In the genomic region with DNA sequence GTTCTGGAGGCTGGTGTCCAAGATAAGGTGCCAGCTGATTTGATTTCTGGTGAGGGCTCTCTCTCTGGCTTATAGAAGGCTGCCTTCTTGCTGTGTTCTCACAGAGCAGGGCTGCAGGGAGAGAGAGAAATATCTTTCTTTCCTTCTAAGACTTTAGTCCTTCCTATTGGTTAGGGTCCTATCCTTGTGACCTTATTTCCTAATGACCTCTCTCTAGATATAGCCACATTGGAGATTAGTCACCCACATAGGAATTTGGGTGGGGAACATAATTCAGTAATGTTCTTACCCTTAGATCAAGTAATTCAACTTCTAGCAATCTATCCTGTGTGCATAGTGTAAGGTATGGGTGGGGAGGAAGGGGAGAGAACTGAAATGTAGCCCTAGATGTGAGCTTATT, we compare ENCODE assay signal across 17 cellular contexts. TPM values are rescaled to one million over a fixed set of nuclear protein-coding genes. Genes with fewer than 3 reads are reported as not detected.
A peak's percentile ranks its signal among the peaks of the same experiment; 100 is the strongest.
DNase-seq lines count a peak whose midpoint lies in the region; ATAC-seq and TF ChIP-seq lines count a peak whose summit lies in the region.
"Had no signal": no experiment of that assay in that cellular context is flagged by ENCODE, and none has a peak within 500 bp of the region (broad histone marks: within the 10 kb centered on the region; RNA-seq: fewer than 3 reads in every experiment).

No MANE protein-coding gene starts in this region.

- no peak overlapping the region for H3K27ac Mint-ChIP-seq in T-helper 2 cell treated with Interferon-gamma antibody and Interleukin-4, amounts not matched to agents 5 μg/mL and 100 μg/mL, for 36 hours

- peaks cover 15% of the 10 kb centered on the region for H3K27me3 Mint-ChIP-seq in T-helper 2 cell treated with Interferon-gamma antibody and Interleukin-4, amounts not matched to agents 5 μg/mL and 100 μg/mL, for 36 hours (ENCODE audit: low read depth)

- no peak overlapping the region for H3K4me3 Mint-ChIP-seq in T-helper 2 cell treated with Interferon-gamma antibody and Interleukin-4, amounts not matched to agents 5 μg/mL and 100 μg/mL, for 36 hours

- no peaks in the 10 kb centered on the region for H3K9me3 Mint-ChIP-seq in T-helper 2 cell treated with Interferon-gamma antibody and Interleukin-4, amounts not matched to agents 5 μg/mL and 100 μg/mL, for 36 hours

- TF ChIP-seq CTCF in epithelial cell of esophagus (IDR thresholded peaks at IDR 0.05; ENCODE audit: insufficient read depth, low read depth, low read length, missing control alignments) (no peak), retinal pigment epithelial cell (conservative IDR thresholded peaks at IDR 0.05; ENCODE audit: low read depth, low read length) (no peak)

- H3K4me3 ChIP-seq in epithelial cell of esophagus (ENCODE audit: low read length): no peak overlapping the region
- H3K4me3 ChIP-seq in retinal pigment epithelial cell (ENCODE audit: low read length): no peak overlapping the region
- H3K4me3 ChIP-seq: GM12878, MG63 had no signal

- no peaks in the 10 kb centered on the region for H3K4me1 Mint-ChIP-seq in T-helper 2 cell treated with Interferon-gamma antibody and Interleukin-4, amounts not matched to agents 5 μg/mL and 100 μg/mL, for 36 hours (ENCODE audit: low read depth)

- peak; percentile 31 for DNase-seq in EL
- DNase-seq in LoVo (ENCODE audit: low spot score): peak; percentile 40
- DNase-seq in epithelial cell of esophagus (ENCODE audit: low read depth): peak; percentile 22
- DNase-seq in retinal pigment epithelial cell (ENCODE audit: low read depth): peak; percentile 11
- DNase-seq in T-helper 2 cell treated with Interferon-gamma antibody and Interleukin-4, amounts not matched to agents 5 μg/mL and 100 μg/mL, for 36 hours (ENCODE audit: low spot score): no peak
- DNase-seq in NCI-H510A (lab: John Stamatoyannopoulos, UW): no peak
- no peak for DNase-seq in SK-N-DZ (ENCODE audit: low spot score)
- DNase-seq: DMS153, KG1, MG63, NCI-H1092 treated with DMSO at 0.1 percent for 48 hours, NCI-H187 treated with DMSO at 0.1 percent for 48 hours, NCI-H2171 treated with DMSO at 0.1 percent for 48 hours, NCI-H82, SIG-M5 had no signal

- no peaks in the 10 kb centered on the region for H3K36me3 Mint-ChIP-seq in T-helper 2 cell treated with Interferon-gamma antibody and Interleukin-4, amounts not matched to agents 5 μg/mL and 100 μg/mL, for 36 hours (ENCODE audit: low read depth)

- no peak for ATAC-seq in GM18870 (IDR thresholded peaks at IDR 0.05; ENCODE audit: unreplicated experiment)
- ATAC-seq: GM12878 had no signal

RNA-seq across cellular contexts. Expression of gene ABCA5, which starts 18.0 kb away (rescaled TPM):
- 15.5 and 21.1 TPM in 2 replicates for polyA plus RNA-seq in SK-N-DZ (2014; cell fraction: cytosol; rRNA removed)
- 40.8 and 49.3 TPM in 2 replicates for polyA plus RNA-seq in SK-N-DZ (2014; cell fraction: nucleus; rRNA removed)

Comparison
In these comparisons a context has a peak if more than half of its experiments do, and no peak if none do; other contexts are left out.
1. DNase-seq: peak in EL (single experiment), LoVo (single experiment), epithelial cell of esophagus (single experiment) and retinal pigment epithelial cell (single experiment); none in T-helper 2 cell treated with Interferon-gamma antibody and Interleukin-4, amounts not matched to agents 5 μg/mL and 100 μg/mL, for 36 hours (single experiment), NCI-H510A (single experiment) and SK-N-DZ (single experiment).